Comparison of ENCODE assay signal across 8 cellular contexts in genomic region chr1:59013276-59013927, GRCh38.
A peak's percentile ranks its signal among the peaks of the same experiment; 100 is the strongest.
DNase-seq lines count a peak whose midpoint lies in the region; ATAC-seq and TF ChIP-seq lines count a peak whose summit lies in the region.

No MANE protein-coding gene starts in this region.

- no peak overlapping the region for H3K4me3 ChIP-seq in mucosa of descending colon

- H3K4me1 ChIP-seq in mucosa of descending colon (ENCODE audit: low read depth): peaks cover 15% of the 10 kb centered on the region

- H3K36me3 Mint-ChIP-seq in stimulated activated effector memory CD8-positive, alpha-beta T cell treated with anti-CD3 and anti-CD28 coated beads, Interleukin-12 subunit alpha, Interleukin-12 subunit beta, amount 100 ng/mL, for 72 hours: no peaks in the 10 kb centered on the region

- no peaks in the 10 kb centered on the region for H3K36me3 ChIP-seq in mucosa of descending colon (ENCODE audit: low read depth)

- peak; percentile 32 for ATAC-seq in GM19468 (IDR thresholded peaks at IDR 0.05; ENCODE audit: extremely low read depth, unreplicated experiment)
- peak; percentile 36 for ATAC-seq in HG03565 (IDR thresholded peaks at IDR 0.05; ENCODE audit: unreplicated experiment)
- peak; percentile 91 for ATAC-seq in mucosa of descending colon
- no peak for ATAC-seq in stimulated activated effector memory CD8-positive, alpha-beta T cell treated with anti-CD3 and anti-CD28 coated beads, Interleukin-12 subunit alpha, Interleukin-12 subunit beta, amount 100 ng/mL, for 72 hours

- H3K9me3 Mint-ChIP-seq in stimulated activated effector memory CD8-positive, alpha-beta T cell treated with anti-CD3 and anti-CD28 coated beads, Interleukin-12 subunit alpha, Interleukin-12 subunit beta, amount 100 ng/mL, for 72 hours: peaks cover under 1% of the 10 kb centered on the region

- peaks cover 32% of the 10 kb centered on the region for H3K4me1 Mint-ChIP-seq in stimulated activated effector memory CD8-positive, alpha-beta T cell treated with anti-CD3 and anti-CD28 coated beads, Interleukin-12 subunit alpha, Interleukin-12 subunit beta, amount 100 ng/mL, for 72 hours

- intact Hi-C loops in mucosa of descending colon (cut with DNase I, micrococcal nuclease): no loop called here

- no peaks in the 10 kb centered on the region for H3K9me3 ChIP-seq in mucosa of descending colon

- TF ChIP-seq CTCF in mucosa of descending colon (IDR thresholded peaks at IDR 0.05): no peak

- DNase-seq in AG08396 (ENCODE audit: low spot score): peak; percentile 62
- DNase-seq in ecto neural progenitor cell (ENCODE audit: low spot score): peak; percentile 53
- DNase-seq in mucosa of descending colon: peak; percentile 68 to 73 (median 72)
- no peak for DNase-seq in NCI-H187 treated with DMSO at 0.1 percent for 48 hours (lab: John Stamatoyannopoulos, UW)
- no peak for DNase-seq in stimulated activated effector memory CD8-positive, alpha-beta T cell treated with anti-CD3 and anti-CD28 coated beads, Interleukin-12 subunit alpha, Interleukin-12 subunit beta, amount 100 ng/mL, for 72 hours (ENCODE audit: low spot score in 2 of 2)
- no peak for DNase-seq in NOMO-1 treated with DMSO at 0.1 percent for 48 hours (lab: John Stamatoyannopoulos, UW; ENCODE audit: unreplicated experiment)

- no peak overlapping the region for H3K27ac Mint-ChIP-seq in stimulated activated effector memory CD8-positive, alpha-beta T cell treated with anti-CD3 and anti-CD28 coated beads, Interleukin-12 subunit alpha, Interleukin-12 subunit beta, amount 100 ng/mL, for 72 hours

- no peak overlapping the region for H3K4me3 Mint-ChIP-seq in stimulated activated effector memory CD8-positive, alpha-beta T cell treated with anti-CD3 and anti-CD28 coated beads, Interleukin-12 subunit alpha, Interleukin-12 subunit beta, amount 100 ng/mL, for 72 hours

Comparison
In these comparisons a context has a peak if more than half of its experiments do, and no peak if none do; other contexts are left out.
1. DNase-seq: peak in AG08396 (single experiment), ecto neural progenitor cell (single experiment) and mucosa of descending colon (3 of 3); none in NCI-H187 treated with DMSO at 0.1 percent for 48 hours (single experiment), stimulated activated effector memory CD8-positive, alpha-beta T cell treated with anti-CD3 and anti-CD28 coated beads, Interleukin-12 subunit alpha, Interleukin-12 subunit beta, amount 100 ng/mL, for 72 hours (0 of 2) and NOMO-1 treated with DMSO at 0.1 percent for 48 hours (single experiment).